ENCODE assay signal across 1 cellular context in the genomic region with DNA sequence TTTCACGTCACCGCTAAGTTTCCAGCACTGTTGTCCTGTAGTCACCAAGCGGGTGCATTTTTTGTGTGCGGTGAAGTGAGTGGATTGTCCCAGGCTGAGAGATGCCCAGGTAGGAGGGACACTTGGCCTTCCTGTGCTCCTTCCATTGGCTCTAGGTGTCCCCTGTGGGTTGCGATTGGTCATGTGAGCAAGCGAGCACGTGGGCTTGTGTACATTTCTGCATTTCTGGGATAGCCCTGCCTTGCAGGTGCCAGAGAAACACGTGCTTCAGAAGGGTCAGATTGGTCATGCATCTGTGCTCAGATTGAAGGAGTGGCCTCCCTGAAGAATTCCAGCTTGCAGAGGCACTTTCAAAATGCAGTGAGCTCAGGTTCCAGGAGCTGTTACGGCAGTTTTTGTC.
TF ChIP-seq lines count a peak whose summit lies in the region.

No MANE protein-coding gene starts in this region.

TF ChIP-seq in H1, 55 proteins besides CTCF, POLR2A, EP300 and RAD21 (continued from another document):
- TF ChIP-seq, protein P1, sequence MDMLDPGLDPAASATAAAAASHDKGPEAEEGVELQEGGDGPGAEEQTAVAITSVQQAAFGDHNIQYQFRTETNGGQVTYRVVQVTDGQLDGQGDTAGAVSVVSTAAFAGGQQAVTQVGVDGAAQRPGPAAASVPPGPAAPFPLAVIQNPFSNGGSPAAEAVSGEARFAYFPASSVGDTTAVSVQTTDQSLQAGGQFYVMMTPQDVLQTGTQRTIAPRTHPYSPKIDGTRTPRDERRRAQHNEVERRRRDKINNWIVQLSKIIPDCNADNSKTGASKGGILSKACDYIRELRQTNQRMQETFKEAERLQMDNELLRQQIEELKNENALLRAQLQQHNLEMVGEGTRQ (IDR thresholded peaks at IDR 0.05; ENCODE audit: low read length): peak; percentile 66; the same call in 1 of the 2 replicates
- TF ChIP-seq RXRA (IDR thresholded peaks at IDR 0.05; ENCODE audit: insufficient read depth, low read depth, low read length) (no peak), HDAC6 (IDR thresholded peaks at IDR 0.05; ENCODE audit: low read depth, low read length) (no peak), RBBP5 (IDR thresholded peaks at IDR 0.05; ENCODE audit: borderline replicate concordance, low read depth, low read length) (no peak), CHD2 (IDR thresholded peaks at IDR 0.05; ENCODE audit: low read length) (no peak), KDM5A (IDR thresholded peaks at IDR 0.05; ENCODE audit: low read length) (no peak), SP4 (IDR thresholded peaks at IDR 0.05; ENCODE audit: low read length) (no peak), EGR1 (IDR thresholded peaks at IDR 0.05; ENCODE audit: borderline replicate concordance, low read depth, low read length) (no peak), SRF (IDR thresholded peaks at IDR 0.05; ENCODE audit: low read depth, low read length) (no peak), SAP30 (IDR thresholded peaks at IDR 0.05; ENCODE audit: insufficient read depth, insufficient replicate concordance, low read length) (no peak), CTBP2 (IDR thresholded peaks at IDR 0.05; ENCODE audit: borderline replicate concordance, insufficient read depth, insufficient read length, low read length) (no peak), CBX8 (IDR thresholded peaks at IDR 0.05; ENCODE audit: borderline replicate concordance, low read depth, low read length) (no peak)
- TF ChIP-seq, protein P2, sequence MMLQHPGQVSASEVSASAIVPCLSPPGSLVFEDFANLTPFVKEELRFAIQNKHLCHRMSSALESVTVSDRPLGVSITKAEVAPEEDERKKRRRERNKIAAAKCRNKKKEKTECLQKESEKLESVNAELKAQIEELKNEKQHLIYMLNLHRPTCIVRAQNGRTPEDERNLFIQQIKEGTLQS (IDR thresholded peaks at IDR 0.05; ENCODE audit: insufficient read depth, low read depth, low read length): 0 out of 2 replicates have a peak, but pooled peaks have one; percentile 30
